In genomic region chr6:88775866-88776571, GRCh38 we compare ENCODE assay signal across 17 cellular contexts.
DNase-seq lines count a peak whose midpoint lies in the region; ATAC-seq and TF ChIP-seq lines count a peak whose summit lies in the region.
"Had no signal": no experiment of that assay in that cellular context is flagged by ENCODE, and none has a peak within 500 bp of the region (broad histone marks: within the 10 kb centered on the region; RNA-seq: fewer than 3 reads in every experiment).

No MANE protein-coding gene starts in this region.

- CTCF ChIA-PET in A673 (lab: Charles Lee) = no interaction called here

- H3K27me3 Mint-ChIP-seq in activated T-cell treated with anti-CD3 and anti-CD28 coated beads, Interleukin-2, amount 50 U/mL, for 4 hours (ENCODE audit: low read depth) = no peaks in the 10 kb centered on the region
- H3K27me3 Mint-ChIP-seq in stimulated activated memory B cell treated with anti-CD40 and anti-IgM and Interleukin-4, amounts not matched to agents 10 μg/mL and 1 μg/mL and 100 μg/mL, for 72 hours = no peaks in the 10 kb centered on the region
- H3K27me3 Mint-ChIP-seq: CD4-positive, alpha-beta T cell had no signal

- no peak for DNase-seq in activated T-cell treated with anti-CD3 and anti-CD28 coated beads, Interleukin-2, amount 50 U/mL, for 4 hours
- no peak for DNase-seq in activated T-cell treated with anti-CD3 and anti-CD28 coated beads, Interleukin-2, amount 50 U/mL, for 1 hour
- DNase-seq in NCI-H146 treated with DMSO at 0.1 percent for 48 hours (lab: John Stamatoyannopoulos, UW; ENCODE audit: unreplicated experiment) (no peak), A673 (ENCODE audit: low spot score) (no peak)
- DNase-seq: ACHN; CD4-positive, alpha-beta T cell; DMS79; NCI-H1048; NCI-H1694; NCI-H345; NCI-H526 treated with DMSO at 0.1 percent for 48 hours; PC-3 had no signal

- POLR2A ChIA-PET in A673 (lab: Charles Lee; ENCODE audit: low non-redundant PET) = interaction anchor here (0.6 kb wide), 1 partner anchor 1076 kb away, joined by 4 read pairs; no protein-coding TSS in a partner anchor

- H3K27ac Mint-ChIP-seq in stimulated activated memory B cell treated with anti-CD40 and anti-IgM and Interleukin-4, amounts not matched to agents 10 μg/mL and 1 μg/mL and 100 μg/mL, for 72 hours = peak overlapping the region; percentile 17
- H3K27ac Mint-ChIP-seq: CD4-positive, alpha-beta T cell had no signal

- ATAC-seq in activated T-cell treated with anti-CD3 and anti-CD28 coated beads, Interleukin-2, amount 50 U/mL, for 4 hours = peak; percentile 38 to 48
- ATAC-seq in GM21360 (IDR thresholded peaks at IDR 0.05; ENCODE audit: unreplicated experiment) = peak; percentile 57
- no peak for ATAC-seq in stimulated activated memory B cell treated with anti-CD40 and anti-IgM and Interleukin-4, amounts not matched to agents 10 μg/mL and 1 μg/mL and 100 μg/mL, for 72 hours
- ATAC-seq in HG03457 (IDR thresholded peaks at IDR 0.05; ENCODE audit: unreplicated experiment) = no peak
- ATAC-seq: PC-3 had no signal

- 0 out of 2 replicates have a peak, but pooled peaks cover 7% of the 10 kb centered on the region for H3K9me3 ChIP-seq in OCI-LY3 (ENCODE audit: insufficient read depth, low read length)
- H3K9me3 ChIP-seq in A673 (ENCODE audit: low read depth, low read length, poor library complexity, severe bottlenecking) = no peaks in the 10 kb centered on the region
- H3K9me3 ChIP-seq: SJSA1 had no signal

- H3K4me1 ChIP-seq in OCI-LY3 (ENCODE audit: low read length) = peaks cover 31% of the 10 kb centered on the region
- no peaks in the 10 kb centered on the region for H3K4me1 ChIP-seq in A673 (ENCODE audit: insufficient read depth, low read length, poor library complexity, severe bottlenecking)

- H3K9me3 Mint-ChIP-seq in activated T-cell treated with anti-CD3 and anti-CD28 coated beads, Interleukin-2, amount 50 U/mL, for 4 hours = no peaks in the 10 kb centered on the region
- H3K9me3 Mint-ChIP-seq in stimulated activated memory B cell treated with anti-CD40 and anti-IgM and Interleukin-4, amounts not matched to agents 10 μg/mL and 1 μg/mL and 100 μg/mL, for 72 hours = peaks cover 3% of the 10 kb centered on the region
- H3K9me3 Mint-ChIP-seq: CD4-positive, alpha-beta T cell had no signal

- no peak overlapping the region for H3K4me3 Mint-ChIP-seq in activated T-cell treated with anti-CD3 and anti-CD28 coated beads, Interleukin-2, amount 50 U/mL, for 4 hours
- no peak overlapping the region for H3K4me3 Mint-ChIP-seq in stimulated activated memory B cell treated with anti-CD40 and anti-IgM and Interleukin-4, amounts not matched to agents 10 μg/mL and 1 μg/mL and 100 μg/mL, for 72 hours
- H3K4me3 Mint-ChIP-seq: CD4-positive, alpha-beta T cell had no signal

- no TSS peak for BruUV-seq in A673 (replicated peaks; lab: Mats Ljungman, UMichigan)

- H3K27ac ChIP-seq in OCI-LY3 (ENCODE audit: low read length) = peak overlapping the region; percentile 56
- no peak overlapping the region for H3K27ac ChIP-seq in A673 (ENCODE audit: low read depth, low read length, poor library complexity, severe bottlenecking)
- H3K27ac ChIP-seq: SJSA1 had no signal

- no peak for TF ChIP-seq CTCF in OCI-LY3 (IDR thresholded peaks at IDR 0.05; ENCODE audit: low read depth, low read length)
- TF ChIP-seq CTCF in A673 (conservative IDR thresholded peaks at IDR 0.05; ENCODE audit: low read depth, low read length) = no peak

- no peaks in the 10 kb centered on the region for H3K79me2 ChIP-seq in OCI-LY3 (ENCODE audit: low read length)

- peaks cover 6% of the 10 kb centered on the region for H3K4me1 Mint-ChIP-seq in activated T-cell treated with anti-CD3 and anti-CD28 coated beads, Interleukin-2, amount 50 U/mL, for 4 hours (ENCODE audit: low read depth)
- peaks cover 24% of the 10 kb centered on the region for H3K4me1 Mint-ChIP-seq in stimulated activated memory B cell treated with anti-CD40 and anti-IgM and Interleukin-4, amounts not matched to agents 10 μg/mL and 1 μg/mL and 100 μg/mL, for 72 hours

- H2AFZ ChIP-seq in OCI-LY3 (ENCODE audit: low read depth, low read length) = no peak overlapping the region

- intact Hi-C loops in A673 (cut with micrococcal nuclease; ENCODE audit: unreplicated experiment) = no loop called here

- peak overlapping the region; percentile 45 for H3K4me2 ChIP-seq in OCI-LY3 (ENCODE audit: low read length)

- peaks cover 19% of the 10 kb centered on the region for H3K36me3 ChIP-seq in OCI-LY3 (replicated peaks; ENCODE audit: low read depth, low read length)
- no peaks in the 10 kb centered on the region for H3K36me3 ChIP-seq in A673 (ENCODE audit: insufficient read depth, low read length, poor library complexity, severe bottlenecking)
- H3K36me3 ChIP-seq: SJSA1 had no signal

- no peak overlapping the region for H3K9ac ChIP-seq in OCI-LY3 (ENCODE audit: low read length)

- H3K27me3 ChIP-seq in OCI-LY3 (ENCODE audit: low read depth, low read length) (no peaks in the 10 kb centered on the region), A673 (replicated peaks; ENCODE audit: insufficient read depth, low read depth, low read length, poor library complexity) (no peaks in the 10 kb centered on the region)
- H3K27me3 ChIP-seq: SJSA1 had no signal

- H3K36me3 Mint-ChIP-seq in activated T-cell treated with anti-CD3 and anti-CD28 coated beads, Interleukin-2, amount 50 U/mL, for 4 hours (ENCODE audit: insufficient read depth) = peaks cover 20% of the 10 kb centered on the region
- peaks cover 34% of the 10 kb centered on the region for H3K36me3 Mint-ChIP-seq in stimulated activated memory B cell treated with anti-CD40 and anti-IgM and Interleukin-4, amounts not matched to agents 10 μg/mL and 1 μg/mL and 100 μg/mL, for 72 hours

- no peak overlapping the region for H3K4me3 ChIP-seq in OCI-LY3 (ENCODE audit: low read length)
- H3K4me3 ChIP-seq in A673 (ENCODE audit: low read depth, low read length, poor library complexity, severe bottlenecking) = no peak overlapping the region
- H3K4me3 ChIP-seq: SJSA1 had no signal

- no peaks in the 10 kb centered on the region for H4K20me1 ChIP-seq in OCI-LY3 (ENCODE audit: insufficient read depth, low read length)

Comparison
In these comparisons a context has a peak if more than half of its experiments do, and no peak if none do; other contexts are left out.
1. ATAC-seq: peak in activated T-cell treated with anti-CD3 and anti-CD28 coated beads, Interleukin-2, amount 50 U/mL, for 4 hours (2 of 2) and GM21360 (single experiment); none in stimulated activated memory B cell treated with anti-CD40 and anti-IgM and Interleukin-4, amounts not matched to agents 10 μg/mL and 1 μg/mL and 100 μg/mL, for 72 hours (single experiment) and HG03457 (single experiment).